Comparison of ENCODE assay signal across 10 cellular contexts in the genomic region with DNA sequence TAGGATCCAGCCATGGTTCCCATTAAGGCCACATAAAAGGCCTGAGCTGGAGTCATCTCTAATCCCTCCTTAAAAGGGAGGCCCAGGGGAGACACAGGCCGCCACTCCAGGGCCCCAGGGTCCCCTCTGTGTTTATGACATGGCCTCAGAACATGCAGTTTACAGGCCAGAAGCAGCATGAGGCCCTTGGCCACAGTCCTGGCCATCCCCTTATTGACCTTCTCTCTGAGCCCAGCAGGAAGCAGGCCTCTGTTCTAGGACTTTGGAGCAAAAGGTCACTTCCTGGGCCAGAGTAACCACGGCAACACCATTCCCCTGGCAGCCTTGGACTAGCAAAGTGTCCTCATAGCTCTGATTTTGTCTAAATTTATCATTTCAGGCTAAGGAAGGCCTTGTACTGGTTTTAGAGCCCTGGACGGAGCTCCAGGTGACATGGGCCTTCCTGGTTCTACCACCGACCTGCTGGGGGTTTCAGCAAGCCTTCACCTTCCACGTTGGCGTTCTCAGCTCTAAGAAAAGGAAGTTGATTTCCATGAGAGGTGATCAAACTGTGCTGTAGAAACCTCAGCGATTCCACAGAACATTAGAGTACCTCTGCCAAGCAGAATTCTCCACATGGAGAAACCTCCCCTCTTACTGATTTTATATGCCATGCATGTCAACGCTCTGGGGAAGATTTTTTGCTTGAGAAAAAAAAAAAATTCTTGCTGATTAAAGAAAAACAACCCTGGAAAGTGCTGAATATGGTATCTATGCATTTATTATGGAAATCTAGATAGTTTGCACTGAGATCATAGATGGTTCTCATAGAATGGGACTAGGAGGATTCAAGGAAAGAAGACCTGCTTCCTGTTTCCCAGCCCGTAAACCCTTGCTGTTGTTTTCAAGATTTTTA. TPM values are rescaled to one million over a fixed set of nuclear protein-coding genes. Genes with fewer than 3 reads are reported as not detected.
DNase-seq lines count a peak whose midpoint lies in the region; ATAC-seq, FAIRE-seq and TF ChIP-seq lines count a peak whose summit lies in the region.
"Had no signal": no experiment of that assay in that cellular context is flagged by ENCODE, and none has a peak within 500 bp of the region (broad histone marks: within the 10 kb centered on the region; RNA-seq: fewer than 3 reads in every experiment).

No MANE protein-coding gene starts in this region.

- H3K4me2 ChIP-seq in DOHH2 (ENCODE audit: low read length), result 0 out of 2 replicates have a peak overlapping the region, but pooled peaks have one; percentile 75
- H3K4me2 ChIP-seq: GM23338 had no signal

- H3K36me3 ChIP-seq in DOHH2 (ENCODE audit: control insufficient read depth, low read length), result no peaks in the 10 kb centered on the region
- H3K36me3 ChIP-seq in adipocyte (ENCODE audit: control insufficient read depth, insufficient read depth, low read length, severe bottlenecking), result no peaks in the 10 kb centered on the region
- H3K36me3 ChIP-seq in prostate gland, result no peaks in the 10 kb centered on the region
- H3K36me3 ChIP-seq in effector memory CD4-positive, alpha-beta T cell (ENCODE audit: control insufficient read depth, insufficient read depth, low read length), result no peaks in the 10 kb centered on the region

- DNase-seq in adipocyte (ENCODE audit: low read depth) (no peak), left cardiac atrium (peak; percentile 87), prostate gland (ENCODE audit: low spot score) (no peak), HTR-8/SVneo (ENCODE audit: insufficient read length, low spot score) (no peak), HPDE6-E6E7 (ENCODE audit: extremely low spot score) (no peak), GF-D8 (lab: John Stamatoyannopoulos, UW) (no peak)
- DNase-seq in effector memory CD4-positive, alpha-beta T cell, result no peak

- H3K9me2 ChIP-seq in DOHH2 (replicated peaks; ENCODE audit: control insufficient read depth, low read length), result no peaks in the 10 kb centered on the region

- H3K27ac ChIP-seq in DOHH2 (ENCODE audit: low read depth, low read length) (no peak overlapping the region), prostate gland (peak overlapping the region; percentile 61 to 65)
- H3K27ac ChIP-seq in effector memory CD4-positive, alpha-beta T cell (ENCODE audit: insufficient read depth, low read length, poor library complexity, severe bottlenecking), result no peak overlapping the region

- TF ChIP-seq CTCF in DOHH2 (IDR thresholded peaks at IDR 0.05; ENCODE audit: low read depth, low read length, poor library complexity, severe bottlenecking) (no peak), prostate gland (IDR thresholded peaks at IDR 0.05) (no peak)

- no peak for FAIRE-seq in HTR-8/SVneo (lab: Jason Lieb, UNC)
- FAIRE-seq: endometrium had no signal

- H3K4me3 ChIP-seq in DOHH2 (ENCODE audit: low read length) (no peak overlapping the region), adipocyte (ENCODE audit: low read length) (no peak overlapping the region), prostate gland (no peak overlapping the region)
- no peak overlapping the region for H3K4me3 ChIP-seq in effector memory CD4-positive, alpha-beta T cell (ENCODE audit: insufficient read depth, low read depth, low read length, poor library complexity, severe bottlenecking)
- H3K4me3 ChIP-seq: GM23338 had no signal

- H3K4me1 ChIP-seq in DOHH2 (ENCODE audit: control insufficient read depth, low read length), result peaks cover 39% of the 10 kb centered on the region
- peaks cover 78% of the 10 kb centered on the region for H3K4me1 ChIP-seq in adipocyte (ENCODE audit: control insufficient read depth, insufficient read depth, low read length)
- H3K4me1 ChIP-seq in prostate gland (replicated peaks), result peaks cover 5% of the 10 kb centered on the region
- no peaks in the 10 kb centered on the region for H3K4me1 ChIP-seq in effector memory CD4-positive, alpha-beta T cell (ENCODE audit: control insufficient read depth, insufficient read depth, low read length, poor library complexity, severe bottlenecking)

- peaks cover 12% of the 10 kb centered on the region; the same call in 1 of the 2 replicates for H3F3A ChIP-seq in DOHH2 (ENCODE audit: control insufficient read depth, insufficient read depth)

- no peaks in the 10 kb centered on the region for H3K79me2 ChIP-seq in DOHH2 (ENCODE audit: control insufficient read depth, low read length)

- WGBS in prostate gland, result 48% methylated on average over 9 of the region's 9 CpGs

- peaks cover 56% of the 10 kb centered on the region for H3K27me3 ChIP-seq in DOHH2 (ENCODE audit: control insufficient read depth, low read length)
- H3K27me3 ChIP-seq in adipocyte (replicated peaks; ENCODE audit: control insufficient read depth, insufficient read depth, low read length), result no peaks in the 10 kb centered on the region
- no peaks in the 10 kb centered on the region for H3K27me3 ChIP-seq in prostate gland (replicated peaks; ENCODE audit: insufficient read depth)
- H3K27me3 ChIP-seq in effector memory CD4-positive, alpha-beta T cell (replicated peaks; ENCODE audit: control insufficient read depth, insufficient read depth, low read length, poor library complexity, severe bottlenecking), result no peaks in the 10 kb centered on the region

- intact Hi-C loops in left cardiac atrium (cut with DNase I) (no loop called here), prostate gland (cut with DNase I) (no loop called here)

- peak overlapping the region; percentile 71 for H3K9ac ChIP-seq in adipocyte (ENCODE audit: low read length)

- TF ChIP-seq POLR2A in prostate gland (IDR thresholded peaks at IDR 0.05), result no peak

- H4K20me1 ChIP-seq in DOHH2 (ENCODE audit: control insufficient read depth, insufficient read depth, low read depth, low read length), result peaks cover 28% of the 10 kb centered on the region; the same call in 1 of the 2 replicates

- ATAC-seq in left cardiac atrium, result peak; percentile 70 to 80
- ATAC-seq: GM23338 had no signal

- H3K9me3 ChIP-seq in DOHH2 (ENCODE audit: control insufficient read depth, insufficient read depth, low read length) (no peaks in the 10 kb centered on the region), adipocyte (ENCODE audit: control insufficient read depth, low read length) (no peaks in the 10 kb centered on the region), prostate gland (no peaks in the 10 kb centered on the region)
- H3K9me3 ChIP-seq in effector memory CD4-positive, alpha-beta T cell (ENCODE audit: control insufficient read depth, low read length), result no peaks in the 10 kb centered on the region

RNA-seq across cellular contexts. Expression of gene HS1BP3, which starts 53.7 kb away (rescaled TPM):
- total RNA-seq in left cardiac atrium (10 to 100 TPM; 19.8 to 21.4 TPM), prostate gland (10 to 100 TPM; 29.9 to 39.4 TPM)

Comparison
In these comparisons a context has a peak if more than half of its experiments do, and no peak if none do; other contexts are left out.
1. H3K27ac ChIP-seq: peak in prostate gland (2 of 2); none in DOHH2 (single experiment) and effector memory CD4-positive, alpha-beta T cell (single experiment).